In the genomic region with DNA sequence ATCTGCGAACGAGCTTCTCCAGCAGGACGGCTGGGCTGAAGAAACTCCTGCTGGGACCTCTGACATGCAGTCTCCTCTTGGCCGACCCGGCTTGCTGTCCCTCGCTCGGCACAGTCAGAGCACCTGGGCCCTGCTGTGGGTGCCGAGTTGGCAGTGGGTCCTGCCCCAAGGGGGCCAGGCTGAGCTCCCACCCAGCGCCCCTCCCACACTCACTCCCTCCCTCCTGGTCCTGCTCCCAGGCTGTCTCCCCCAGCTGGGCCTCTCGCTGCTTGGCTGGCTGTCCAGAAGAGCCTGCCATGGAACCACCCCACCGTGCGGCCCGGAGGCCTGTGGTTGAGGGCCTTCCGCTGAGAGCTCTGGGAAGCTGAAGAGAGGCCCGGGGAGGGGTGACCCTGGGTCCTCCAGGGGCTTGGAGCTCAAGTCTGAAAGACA, we compare ENCODE assay signal across 1 cellular context.
TF ChIP-seq lines count a peak whose summit lies in the region.

No MANE protein-coding gene starts in this region.

TF ChIP-seq in WTC11, 78 proteins besides CTCF, POLR2A, EP300 and RAD21 (continued from another document):
- TF ChIP-seq, protein P1, sequence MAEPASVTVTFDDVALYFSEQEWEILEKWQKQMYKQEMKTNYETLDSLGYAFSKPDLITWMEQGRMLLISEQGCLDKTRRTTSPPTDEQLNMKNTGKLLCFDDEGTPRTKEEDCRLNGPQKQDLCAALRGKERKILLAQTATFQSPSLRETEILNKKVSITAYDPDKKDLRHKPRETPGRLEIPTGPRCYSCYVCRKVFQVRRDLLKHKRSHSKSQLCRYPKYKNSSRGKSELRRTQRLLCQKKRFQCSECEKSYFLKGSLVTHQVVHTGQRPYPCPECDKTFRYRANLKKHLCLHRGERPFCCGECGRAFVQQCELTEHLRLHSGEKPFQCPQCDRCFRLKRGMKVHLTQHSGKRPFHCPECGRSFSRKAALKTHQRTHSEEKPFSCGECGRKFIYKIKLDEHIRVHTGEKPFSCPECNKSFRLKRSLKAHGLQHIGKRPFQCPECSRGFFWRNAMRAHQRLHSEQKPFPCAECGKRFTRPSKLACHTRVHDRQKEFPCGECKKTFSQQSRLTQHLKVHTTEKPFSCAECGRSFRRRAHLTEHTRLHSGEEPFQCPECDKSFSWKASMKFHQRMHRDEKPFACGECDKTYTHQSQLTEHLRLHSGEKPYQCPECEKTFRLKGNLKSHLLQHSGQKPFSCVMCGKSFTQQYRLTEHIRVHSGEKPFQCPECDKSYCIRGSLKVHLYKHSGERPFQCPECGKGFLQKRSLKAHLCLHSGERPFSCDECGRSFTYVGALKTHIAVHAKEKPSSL (CRISPR knock-in tag; conservative IDR thresholded peaks at IDR 0.05): no peak
- TF ChIP-seq, protein P2, sequence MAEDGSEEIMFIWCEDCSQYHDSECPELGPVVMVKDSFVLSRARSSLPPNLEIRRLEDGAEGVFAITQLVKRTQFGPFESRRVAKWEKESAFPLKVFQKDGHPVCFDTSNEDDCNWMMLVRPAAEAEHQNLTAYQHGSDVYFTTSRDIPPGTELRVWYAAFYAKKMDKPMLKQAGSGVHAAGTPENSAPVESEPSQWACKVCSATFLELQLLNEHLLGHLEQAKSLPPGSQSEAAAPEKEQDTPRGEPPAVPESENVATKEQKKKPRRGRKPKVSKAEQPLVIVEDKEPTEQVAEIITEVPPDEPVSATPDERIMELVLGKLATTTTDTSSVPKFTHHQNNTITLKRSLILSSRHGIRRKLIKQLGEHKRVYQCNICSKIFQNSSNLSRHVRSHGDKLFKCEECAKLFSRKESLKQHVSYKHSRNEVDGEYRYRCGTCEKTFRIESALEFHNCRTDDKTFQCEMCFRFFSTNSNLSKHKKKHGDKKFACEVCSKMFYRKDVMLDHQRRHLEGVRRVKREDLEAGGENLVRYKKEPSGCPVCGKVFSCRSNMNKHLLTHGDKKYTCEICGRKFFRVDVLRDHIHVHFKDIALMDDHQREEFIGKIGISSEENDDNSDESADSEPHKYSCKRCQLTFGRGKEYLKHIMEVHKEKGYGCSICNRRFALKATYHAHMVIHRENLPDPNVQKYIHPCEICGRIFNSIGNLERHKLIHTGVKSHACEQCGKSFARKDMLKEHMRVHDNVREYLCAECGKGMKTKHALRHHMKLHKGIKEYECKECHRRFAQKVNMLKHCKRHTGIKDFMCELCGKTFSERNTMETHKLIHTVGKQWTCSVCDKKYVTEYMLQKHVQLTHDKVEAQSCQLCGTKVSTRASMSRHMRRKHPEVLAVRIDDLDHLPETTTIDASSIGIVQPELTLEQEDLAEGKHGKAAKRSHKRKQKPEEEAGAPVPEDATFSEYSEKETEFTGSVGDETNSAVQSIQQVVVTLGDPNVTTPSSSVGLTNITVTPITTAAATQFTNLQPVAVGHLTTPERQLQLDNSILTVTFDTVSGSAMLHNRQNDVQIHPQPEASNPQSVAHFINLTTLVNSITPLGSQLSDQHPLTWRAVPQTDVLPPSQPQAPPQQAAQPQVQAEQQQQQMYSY (CRISPR knock-in tag; IDR thresholded peaks at IDR 0.05): no peak
- no peak for TF ChIP-seq CREB1 (CRISPR knock-in tag; IDR thresholded peaks at IDR 0.05)
- TF ChIP-seq HMGA2 (CRISPR knock-in tag; IDR thresholded peaks at IDR 0.05): no peak
- TF ChIP-seq FOXP1 (CRISPR knock-in tag; IDR thresholded peaks at IDR 0.05; ENCODE audit: borderline replicate concordance): no peak
- TF ChIP-seq FOXK1 (CRISPR knock-in tag; IDR thresholded peaks at IDR 0.05): no peak
